Comparison of ENCODE assay signal across 11 cellular contexts in the genomic region with DNA sequence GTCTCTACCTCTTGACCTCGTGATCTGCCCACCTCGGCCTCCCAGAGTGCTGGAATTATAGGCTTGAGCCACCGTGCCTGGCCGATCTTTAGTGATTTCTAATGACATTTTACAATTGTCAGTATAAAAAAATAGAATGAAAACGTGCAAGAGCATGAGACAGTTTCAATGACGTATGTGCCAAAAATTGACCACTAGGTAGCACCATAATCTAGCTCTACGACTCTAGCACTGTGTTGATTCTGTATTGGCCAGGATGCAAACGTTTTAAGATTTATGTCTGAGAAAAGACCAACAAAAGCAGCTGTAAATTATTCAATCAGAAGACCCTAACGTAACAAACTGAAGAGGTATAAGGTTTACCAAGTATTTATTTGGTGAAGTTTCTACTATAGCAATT. TPM values are rescaled to one million over a fixed set of nuclear protein-coding genes. Genes with fewer than 3 reads are reported as not detected.
DNase-seq lines count a peak whose midpoint lies in the region; ATAC-seq and TF ChIP-seq lines count a peak whose summit lies in the region.
"Had no signal": no experiment of that assay in that cellular context is flagged by ENCODE, and none has a peak within 500 bp of the region (broad histone marks: within the 10 kb centered on the region; RNA-seq: fewer than 3 reads in every experiment).

No MANE protein-coding gene starts in this region.

- TF ChIP-seq CTCF in left ventricle myocardium inferior (IDR thresholded peaks at IDR 0.05; ENCODE audit: borderline replicate concordance) (peak; percentile 46), upper lobe of right lung (IDR thresholded peaks at IDR 0.05) (peak; percentile 34)

- ATAC-seq in Right ventricle myocardium superior (ENCODE audit: poor library complexity) (peak; percentile 49), Right ventricle myocardium inferior (no peak), upper lobe of right lung (peak; percentile 49), GM18867 (IDR thresholded peaks at IDR 0.05; ENCODE audit: unreplicated experiment) (no peak)
- ATAC-seq: activated T-cell treated with anti-CD3 and anti-CD28 coated beads, Interleukin-2, amount 50 U/mL, for 72 hours had no signal

- H3K4me3 ChIP-seq in SJSA1 (no peak overlapping the region), left ventricle myocardium inferior (no peak overlapping the region), upper lobe of right lung (no peak overlapping the region)

- no peaks in the 10 kb centered on the region for H3K9me3 ChIP-seq in SJSA1 (replicated peaks)
- no peaks in the 10 kb centered on the region for H3K9me3 ChIP-seq in left ventricle myocardium inferior (replicated peaks)
- no peaks in the 10 kb centered on the region for H3K9me3 ChIP-seq in upper lobe of right lung

- H3K27me3 ChIP-seq in SJSA1 (replicated peaks) = no peaks in the 10 kb centered on the region
- H3K27me3 ChIP-seq in left ventricle myocardium inferior (ENCODE audit: low read depth) = no peaks in the 10 kb centered on the region
- H3K27me3 ChIP-seq in upper lobe of right lung = no peaks in the 10 kb centered on the region

- no peaks in the 10 kb centered on the region for H3K36me3 ChIP-seq in SJSA1
- H3K36me3 ChIP-seq in left ventricle myocardium inferior = no peaks in the 10 kb centered on the region
- H3K36me3 ChIP-seq in upper lobe of right lung = no peaks in the 10 kb centered on the region

- H3K4me1 ChIP-seq in SJSA1 (replicated peaks) (peaks cover 58% of the 10 kb centered on the region), left ventricle myocardium inferior (peaks cover 30% of the 10 kb centered on the region), upper lobe of right lung (peaks cover 8% of the 10 kb centered on the region)

- intact Hi-C loops in Right ventricle myocardium superior (cut with DNase I) = no loop called here
- intact Hi-C loops in Right ventricle myocardium inferior (cut with DNase I) = no loop called here
- intact Hi-C loops in left ventricle myocardium inferior (cut with micrococcal nuclease) = no loop called here
- intact Hi-C loops in upper lobe of right lung (cut with DNase I) = no loop called here

- DNase-seq in Right ventricle myocardium superior (no peak), Right ventricle myocardium inferior (ENCODE audit: missing footprints) (no peak), SJSA1 (ENCODE audit: low read depth in 1 of 2, low spot score in 2 of 2) (peak in 1 of 2 experiments; percentile 45), left ventricle myocardium inferior (no peak), upper lobe of right lung (no peak), T-helper 1 cell (no peak), activated T-cell treated with anti-CD3 and anti-CD28 coated beads for 4 hours (no peak)
- DNase-seq: activated T-cell treated with anti-CD3 and anti-CD28 coated beads, Interleukin-2, amount 50 U/mL, for 72 hours; CD4-positive, alpha-beta T cell; NCI-H1436 had no signal

- H3K27ac ChIP-seq in SJSA1 = peak overlapping the region; percentile 96
- H3K27ac ChIP-seq in left ventricle myocardium inferior (replicated peaks) = peak overlapping the region; percentile 59
- peak overlapping the region; percentile 58 for H3K27ac ChIP-seq in upper lobe of right lung

RNA-seq across cellular contexts. Expression of a gene that starts 25.4 kb away (rescaled TPM):
- total RNA-seq in Right ventricle myocardium superior (9.9 TPM), Right ventricle myocardium inferior (10.1 TPM), left ventricle myocardium inferior (17.2 TPM), upper lobe of right lung (24.9 TPM)
- total RNA-seq in SJSA1 (2014; rRNA removed; shearing (Covaris generic)) = 10.5 and 18.6 TPM in 2 replicates

Comparison
In these comparisons a context has a peak if more than half of its experiments do, and no peak if none do; other contexts are left out.
1. ATAC-seq: peak in Right ventricle myocardium superior (single experiment) and upper lobe of right lung (single experiment); none in Right ventricle myocardium inferior (single experiment) and GM18867 (single experiment).
2. Peak in every context shown above with its lines, with median percentiles within 50 percentile points of each other: H3K27ac ChIP-seq.